ENCODE assay signal across 8 cellular contexts in the genomic region with DNA sequence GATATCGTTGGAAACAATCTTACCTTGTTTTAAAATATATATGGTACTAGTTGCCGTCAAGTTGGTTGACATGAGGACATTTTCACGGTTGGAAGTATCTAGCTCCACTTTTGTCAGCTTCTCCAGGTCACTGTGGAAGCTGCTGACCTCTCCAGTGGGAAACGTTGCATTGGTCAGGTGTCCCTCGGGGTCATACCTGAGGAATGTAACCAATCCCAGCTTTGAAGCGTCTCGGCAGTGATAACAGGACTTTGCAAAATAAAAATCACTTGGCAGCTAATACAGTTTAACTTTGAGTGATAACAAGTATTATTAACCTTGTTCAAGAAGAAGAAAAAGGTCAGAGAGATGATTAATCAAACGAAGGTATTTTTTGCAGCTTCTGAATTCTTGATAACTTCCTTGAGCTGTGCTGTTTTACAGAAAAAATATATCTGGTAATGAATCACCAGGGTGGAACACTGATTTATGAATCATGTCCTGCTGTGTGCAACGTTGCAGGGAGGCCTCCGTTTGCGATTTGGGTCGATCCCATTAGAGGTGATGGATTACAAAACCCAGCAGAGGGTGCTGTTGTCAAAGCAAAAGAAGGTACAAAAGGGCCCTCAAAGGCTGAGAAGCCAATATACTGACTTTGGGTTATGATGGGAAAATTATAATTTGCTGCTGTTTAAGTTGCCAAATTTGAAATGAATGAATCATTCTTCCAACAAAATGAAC.
DNase-seq lines count a peak whose midpoint lies in the region; FAIRE-seq and TF ChIP-seq lines count a peak whose summit lies in the region.

No MANE protein-coding gene starts in this region.

- CTCF ChIA-PET in GM10248 (lab: Yijun Ruan, JAX): interaction anchor here (1.1 to 2.3 kb wide), 4 partner anchors 12 to 725 kb away, joined by 4 to 11 read pairs (median 5); no protein-coding TSS in a partner anchor

- no peak overlapping the region for H2AFZ ChIP-seq in astrocyte (ENCODE audit: low read depth, low read length)

- POLR2A ChIA-PET in GM10248 (lab: Yijun Ruan, JAX): no interaction called here

- no peak for TF ChIP-seq POLR2A in NB4 (IDR thresholded peaks at IDR 0.05; ENCODE audit: extremely low read depth, insufficient read length)

- H3K36me3 Mint-ChIP-seq in astrocyte (ENCODE audit: low read depth, unreplicated experiment): no peaks in the 10 kb centered on the region
- peaks cover 0 to 4% (median 1%) of the 10 kb centered on the region in 3 donors for H3K36me3 Mint-ChIP-seq in immature natural killer cell

- no peaks in the 10 kb centered on the region for H3K9me3 Mint-ChIP-seq in astrocyte (ENCODE audit: unreplicated experiment)
- no peaks in the 10 kb centered on the region for H3K9me3 Mint-ChIP-seq in immature natural killer cell

- H3K27me3 Mint-ChIP-seq in astrocyte (ENCODE audit: low read depth, unreplicated experiment) (peaks cover 3% of the 10 kb centered on the region), immature natural killer cell (ENCODE audit: low read depth in 3 of 3) (no peaks in the 10 kb centered on the region)

- in situ Hi-C loops in HAP-1 (cut with MboI; ENCODE audit: low sequenced_read_pairs): loop anchor here (10.0 kb wide), 1 partner anchor 718 kb away; no protein-coding TSS in a partner anchor

- H3K4me3 Mint-ChIP-seq in astrocyte (ENCODE audit: unreplicated experiment) (no peak overlapping the region), immature natural killer cell (no peak overlapping the region)

- peak; percentile 36 for DNase-seq in GM10248 (ENCODE audit: extremely low spot score)
- peak; percentile 60 to 79 for DNase-seq in HAP-1 (ENCODE audit: low spot score in 2 of 2)
- DNase-seq in NB4 (ENCODE audit: low read depth): peak; percentile 71
- DNase-seq in T-helper 9 cell: peak; percentile 31
- DNase-seq in astrocyte (ENCODE audit: low read depth): peak; percentile 47
- DNase-seq in immature natural killer cell: peak; percentile 31 to 52 (median 46)
- peak; percentile 21 to 61 for DNase-seq in stimulated activated CD4-positive, alpha-beta T cell treated with anti-CD3 and anti-CD28 coated beads, Interleukin-1b, Interleukin-23, amount 100 ng/mL, for 4 hours (ENCODE audit: low read depth in 2 of 2)
- DNase-seq in NCI-H128 (lab: John Stamatoyannopoulos, UW; ENCODE audit: unreplicated experiment): no peak

- H3K27me3 ChIP-seq in HAP-1 (ENCODE audit: low read depth): no peaks in the 10 kb centered on the region
- H3K27me3 ChIP-seq in astrocyte (ENCODE audit: insufficient read depth, low read length): no peaks in the 10 kb centered on the region

- peak; percentile 58 for FAIRE-seq in astrocyte (lab: Jason Lieb, UNC)

- peak; percentile 44 for TF ChIP-seq CTCF in GM10248 (IDR thresholded peaks at IDR 0.05; ENCODE audit: control extremely low read depth, extremely low read depth, low read depth, missing control alignments)
- TF ChIP-seq CTCF in NB4 (IDR thresholded peaks at IDR 0.05; ENCODE audit: low read depth, low read length): peak; percentile 34
- TF ChIP-seq CTCF in astrocyte (IDR thresholded peaks at IDR 0.05; ENCODE audit: insufficient read depth, low read depth, low read length): peak; percentile 50

- no peak overlapping the region for H3K9ac ChIP-seq in astrocyte (ENCODE audit: low read length)

- H3K4me2 ChIP-seq in astrocyte (ENCODE audit: low read length): peak overlapping the region; percentile 53

- H3K9me3 ChIP-seq in HAP-1 (no peaks in the 10 kb centered on the region), astrocyte (ENCODE audit: insufficient read depth, low read depth, low read length) (no peaks in the 10 kb centered on the region)

- H3K27ac Mint-ChIP-seq in astrocyte (ENCODE audit: unreplicated experiment) (peak overlapping the region; percentile 58), immature natural killer cell (no peak overlapping the region)

- H4K20me1 ChIP-seq in astrocyte (ENCODE audit: insufficient read depth, low read length): no peaks in the 10 kb centered on the region

- H3K4me1 ChIP-seq in HAP-1: no peaks in the 10 kb centered on the region
- no peaks in the 10 kb centered on the region for H3K4me1 ChIP-seq in astrocyte (ENCODE audit: insufficient read depth, low read length)

- H3K79me2 ChIP-seq in astrocyte (ENCODE audit: insufficient read depth, low read length): no peaks in the 10 kb centered on the region

- H3K4me1 Mint-ChIP-seq in astrocyte (ENCODE audit: low read depth, unreplicated experiment) (peaks cover 2% of the 10 kb centered on the region), immature natural killer cell (no peaks in the 10 kb centered on the region)

- no peak overlapping the region for H3K4me3 ChIP-seq in HAP-1
- H3K4me3 ChIP-seq in NB4 (ENCODE audit: low read depth, low read length): no peak overlapping the region
- H3K4me3 ChIP-seq in astrocyte (ENCODE audit: insufficient read depth, low read depth, low read length): no peak overlapping the region

- H3K36me3 ChIP-seq in HAP-1 (replicated peaks) (no peaks in the 10 kb centered on the region), astrocyte (ENCODE audit: insufficient read depth, low read length) (no peaks in the 10 kb centered on the region)

- no peak overlapping the region for H3K27ac ChIP-seq in astrocyte (ENCODE audit: low read depth, low read length)
